8 cellular contexts compared by ENCODE assay signal in the genomic region with DNA sequence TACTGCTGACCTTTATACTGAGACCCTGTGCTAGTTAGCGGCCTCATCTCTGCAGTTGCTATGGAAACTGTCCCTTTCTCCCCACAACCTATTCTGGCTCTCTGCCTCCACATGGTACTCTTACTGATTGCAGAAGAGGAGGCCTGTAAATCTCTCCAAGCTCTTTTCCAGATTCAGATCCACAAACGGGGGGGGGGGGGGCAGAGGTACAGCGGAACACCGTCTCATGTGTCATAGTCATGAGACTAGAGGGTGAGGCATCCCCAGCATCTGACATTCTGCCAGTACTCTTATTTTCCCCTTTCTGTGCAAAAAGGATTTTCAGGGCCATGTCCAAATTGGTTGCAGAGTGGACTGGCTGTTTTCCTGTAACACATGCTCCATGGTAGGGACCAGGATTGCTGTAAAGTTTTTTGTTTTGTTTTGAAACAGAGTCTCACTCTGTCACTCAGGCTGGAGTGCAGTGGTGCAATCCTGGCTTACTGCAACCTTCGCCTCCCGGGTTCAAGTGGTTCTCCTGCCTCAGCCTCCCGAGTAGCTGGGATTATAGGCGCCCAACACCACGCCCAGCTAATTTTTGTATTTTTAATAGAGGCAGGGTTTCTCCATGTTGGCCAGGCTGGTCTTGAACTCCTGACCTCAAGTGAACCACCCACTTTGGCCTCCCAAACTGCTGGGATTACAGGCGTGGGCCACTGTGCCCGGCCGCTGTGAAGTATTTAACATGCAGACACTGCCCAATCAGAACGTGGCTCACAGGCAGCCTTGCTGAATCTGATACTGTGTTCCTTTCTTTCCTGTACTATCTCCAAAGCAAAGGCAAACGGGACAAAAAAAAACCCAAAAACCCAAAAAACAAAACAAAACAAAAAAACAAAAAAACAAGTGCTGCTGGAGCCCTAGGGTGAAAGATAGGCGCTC. TPM values are rescaled to one million over a fixed set of nuclear protein-coding genes. Genes with fewer than 3 reads are reported as not detected.
DNase-seq lines count a peak whose midpoint lies in the region; ATAC-seq and TF ChIP-seq lines count a peak whose summit lies in the region.

No MANE protein-coding gene starts in this region.

- no peak for DNase-seq in activated naive CD4-positive, alpha-beta T cell treated with anti-CD3 and anti-CD28 coated beads for 36 hours
- DNase-seq in activated naive CD4-positive, alpha-beta T cell (lab: John Stamatoyannopoulos, UW) = no peak
- no peak for DNase-seq in activated CD8-positive, alpha-beta T cell treated with anti-CD3 and anti-CD28 coated beads for 36 hours
- peak; percentile 68 to 69 for DNase-seq in tibial artery
- DNase-seq in left colon = no peak
- DNase-seq in activated CD4-positive, alpha-beta T cell treated with anti-CD3 and anti-CD28 coated beads for 48 hours = no peak

- H3K27ac ChIP-seq in iPS-18a (ENCODE audit: low read length) (peak overlapping the region; percentile 14), tibial artery (peak overlapping the region; percentile 80 to 81)

- no peak overlapping the region for H3K27ac Mint-ChIP-seq in activated naive CD4-positive, alpha-beta T cell treated with anti-CD3 and anti-CD28 coated beads for 36 hours
- no peak overlapping the region for H3K27ac Mint-ChIP-seq in activated CD8-positive, alpha-beta T cell treated with anti-CD3 and anti-CD28 coated beads for 36 hours

- no peaks in the 10 kb centered on the region for H3K9me3 Mint-ChIP-seq in activated naive CD4-positive, alpha-beta T cell treated with anti-CD3 and anti-CD28 coated beads for 36 hours
- H3K9me3 Mint-ChIP-seq in activated CD8-positive, alpha-beta T cell treated with anti-CD3 and anti-CD28 coated beads for 36 hours = no peaks in the 10 kb centered on the region

- no peaks in the 10 kb centered on the region for H3K36me3 ChIP-seq in iPS-18a (ENCODE audit: control insufficient read depth, low read depth, low read length)
- H3K36me3 ChIP-seq in tibial artery = no peaks in the 10 kb centered on the region

- H3K36me3 Mint-ChIP-seq in activated naive CD4-positive, alpha-beta T cell treated with anti-CD3 and anti-CD28 coated beads for 36 hours (ENCODE audit: low read depth) = no peaks in the 10 kb centered on the region
- no peaks in the 10 kb centered on the region for H3K36me3 Mint-ChIP-seq in activated CD8-positive, alpha-beta T cell treated with anti-CD3 and anti-CD28 coated beads for 36 hours (ENCODE audit: low read depth)

- H3K9me3 ChIP-seq in iPS-18a (ENCODE audit: control insufficient read depth, low read depth, low read length) = no peaks in the 10 kb centered on the region
- no peaks in the 10 kb centered on the region for H3K9me3 ChIP-seq in tibial artery

- H3K4me3 ChIP-seq in iPS-18a (ENCODE audit: low read length) = peak overlapping the region; percentile 89
- peak overlapping the region; percentile 64 to 65 for H3K4me3 ChIP-seq in tibial artery

- POLR2A ChIA-PET in activated CD8-positive, alpha-beta T cell treated with anti-CD3 and anti-CD28 coated beads for 36 hours (lab: Charles Lee) = interaction anchor here (1.0 to 1.4 kb wide), 2 partner anchors 15 to 1015 kb away, joined by 3 to 4 read pairs; no protein-coding TSS in a partner anchor

- intact Hi-C loops in activated naive CD4-positive, alpha-beta T cell treated with anti-CD3 and anti-CD28 coated beads for 36 hours (cut with micrococcal nuclease) = no loop called here
- intact Hi-C loops in activated CD8-positive, alpha-beta T cell treated with anti-CD3 and anti-CD28 coated beads for 36 hours (cut with micrococcal nuclease) = no loop called here
- intact Hi-C loops in tibial artery (cut with DNase I; ENCODE audit: low total_unique reads) = no loop called here
- intact Hi-C loops in left colon (cut with DNase I, micrococcal nuclease) = no loop called here

- H3K4me1 ChIP-seq in iPS-18a (ENCODE audit: control insufficient read depth, low read depth, low read length) = peaks cover 12% of the 10 kb centered on the region
- H3K4me1 ChIP-seq in tibial artery = peaks cover 0 to 24% (median 16%) of the 10 kb centered on the region in 4 donors

- no peak for TF ChIP-seq CTCF in activated CD8-positive, alpha-beta T cell treated with anti-CD3 and anti-CD28 coated beads for 36 hours (IDR thresholded peaks at IDR 0.05)
- no peak for TF ChIP-seq CTCF in tibial artery (IDR thresholded peaks at IDR 0.05)

- peak overlapping the region; percentile 85 for H3K4me3 Mint-ChIP-seq in activated naive CD4-positive, alpha-beta T cell treated with anti-CD3 and anti-CD28 coated beads for 36 hours
- H3K4me3 Mint-ChIP-seq in activated CD8-positive, alpha-beta T cell treated with anti-CD3 and anti-CD28 coated beads for 36 hours = peak overlapping the region; percentile 90

- peak overlapping the region; percentile 33 for H3K9ac ChIP-seq in iPS-18a (ENCODE audit: low read length)

- peaks cover 20% of the 10 kb centered on the region for H3K4me1 Mint-ChIP-seq in activated naive CD4-positive, alpha-beta T cell treated with anti-CD3 and anti-CD28 coated beads for 36 hours (ENCODE audit: low read depth)
- H3K4me1 Mint-ChIP-seq in activated CD8-positive, alpha-beta T cell treated with anti-CD3 and anti-CD28 coated beads for 36 hours (ENCODE audit: low read depth) = peaks cover 23% of the 10 kb centered on the region

- no peaks in the 10 kb centered on the region for H3K27me3 Mint-ChIP-seq in activated naive CD4-positive, alpha-beta T cell treated with anti-CD3 and anti-CD28 coated beads for 36 hours (ENCODE audit: low read depth)
- H3K27me3 Mint-ChIP-seq in activated CD8-positive, alpha-beta T cell treated with anti-CD3 and anti-CD28 coated beads for 36 hours = peaks cover 4% of the 10 kb centered on the region

- ATAC-seq in activated CD8-positive, alpha-beta T cell treated with anti-CD3 and anti-CD28 coated beads for 36 hours = no peak
- no peak for ATAC-seq in left colon
- no peak for ATAC-seq in activated CD4-positive, CD25-positive, alpha-beta regulatory T cell treated with anti-CD3 and anti-CD28 coated beads, Interleukin-2, amount 50 U/mL, for 24 hours

- peaks cover 17% of the 10 kb centered on the region for H3K27me3 ChIP-seq in iPS-18a (ENCODE audit: control insufficient read depth, insufficient read depth, low read length)
- no peaks in the 10 kb centered on the region for H3K27me3 ChIP-seq in tibial artery

- CTCF ChIA-PET in activated naive CD4-positive, alpha-beta T cell treated with anti-CD3 and anti-CD28 coated beads for 36 hours (lab: Charles Lee) = interaction anchor here (1.3 to 3.9 kb wide), 3 partner anchors 15 to 68 kb away, joined by 4 to 23 read pairs (median 13); a partner anchor contains a TSS
- CTCF ChIA-PET in activated CD8-positive, alpha-beta T cell treated with anti-CD3 and anti-CD28 coated beads for 36 hours (lab: Charles Lee) = interaction anchor here (1.5 to 6.5 kb wide), 3 partner anchors 8 to 69 kb away, joined by 4 to 66 read pairs (median 5); no protein-coding TSS in a partner anchor

RNA-seq across cellular contexts. Expression of a gene that starts 8.1 kb away (rescaled TPM):
- 1 to 10 TPM; 1.2 to 1.4 TPM for total RNA-seq in activated naive CD4-positive, alpha-beta T cell treated with anti-CD3 and anti-CD28 coated beads for 36 hours
- under 1 TPM; 0.78 to 0.86 TPM for total RNA-seq in activated CD8-positive, alpha-beta T cell treated with anti-CD3 and anti-CD28 coated beads for 36 hours
- 1 to 10 TPM; 1.9 to 7.4 TPM for total RNA-seq in left colon

RNA-seq across cellular contexts. Expression of a gene that starts 16.3 kb away (rescaled TPM):
- 10 to 100 TPM; 18.9 to 22.3 TPM for total RNA-seq in activated naive CD4-positive, alpha-beta T cell treated with anti-CD3 and anti-CD28 coated beads for 36 hours
- 10 to 100 TPM; 20.6 to 23.0 TPM for total RNA-seq in activated CD8-positive, alpha-beta T cell treated with anti-CD3 and anti-CD28 coated beads for 36 hours
- total RNA-seq in left colon = 10 to 100 TPM; 26.9 to 32.0 TPM

Comparison
In these comparisons a context has a peak if more than half of its experiments do, and no peak if none do; other contexts are left out.
1. DNase-seq: peak in tibial artery (2 of 2); none in activated naive CD4-positive, alpha-beta T cell treated with anti-CD3 and anti-CD28 coated beads for 36 hours (single experiment), activated naive CD4-positive, alpha-beta T cell (0 of 4), activated CD8-positive, alpha-beta T cell treated with anti-CD3 and anti-CD28 coated beads for 36 hours (single experiment), left colon (0 of 2) and activated CD4-positive, alpha-beta T cell treated with anti-CD3 and anti-CD28 coated beads for 48 hours (single experiment).